Comparison of ENCODE assay signal across 2 cellular contexts in genomic region chr19:5891938-5892771, GRCh38.
A peak's percentile ranks its signal among the peaks of the same experiment; 100 is the strongest.
TF ChIP-seq lines count a peak whose summit lies in the region.

No MANE protein-coding gene starts in this region.

TF ChIP-seq in A549, 52 proteins besides CTCF, POLR2A, EP300 and RAD21 (continued from another document):
- TF ChIP-seq, protein P1, sequence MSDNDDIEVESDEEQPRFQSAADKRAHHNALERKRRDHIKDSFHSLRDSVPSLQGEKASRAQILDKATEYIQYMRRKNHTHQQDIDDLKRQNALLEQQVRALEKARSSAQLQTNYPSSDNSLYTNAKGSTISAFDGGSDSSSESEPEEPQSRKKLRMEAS (IDR thresholded peaks at IDR 0.05): no peak
- TF ChIP-seq SMC3 (IDR thresholded peaks at IDR 0.05) (peak; percentile 76), FOXS1 (CRISPR knock-in tag; IDR thresholded peaks at IDR 0.05) (no peak)

TF ChIP-seq in SK-N-SH treated with all-trans-retinoic acid at 6 μM for 48 hours, 23 proteins besides CTCF, POLR2A, EP300 and RAD21 (continued from another document):
- TF ChIP-seq, protein P2, sequence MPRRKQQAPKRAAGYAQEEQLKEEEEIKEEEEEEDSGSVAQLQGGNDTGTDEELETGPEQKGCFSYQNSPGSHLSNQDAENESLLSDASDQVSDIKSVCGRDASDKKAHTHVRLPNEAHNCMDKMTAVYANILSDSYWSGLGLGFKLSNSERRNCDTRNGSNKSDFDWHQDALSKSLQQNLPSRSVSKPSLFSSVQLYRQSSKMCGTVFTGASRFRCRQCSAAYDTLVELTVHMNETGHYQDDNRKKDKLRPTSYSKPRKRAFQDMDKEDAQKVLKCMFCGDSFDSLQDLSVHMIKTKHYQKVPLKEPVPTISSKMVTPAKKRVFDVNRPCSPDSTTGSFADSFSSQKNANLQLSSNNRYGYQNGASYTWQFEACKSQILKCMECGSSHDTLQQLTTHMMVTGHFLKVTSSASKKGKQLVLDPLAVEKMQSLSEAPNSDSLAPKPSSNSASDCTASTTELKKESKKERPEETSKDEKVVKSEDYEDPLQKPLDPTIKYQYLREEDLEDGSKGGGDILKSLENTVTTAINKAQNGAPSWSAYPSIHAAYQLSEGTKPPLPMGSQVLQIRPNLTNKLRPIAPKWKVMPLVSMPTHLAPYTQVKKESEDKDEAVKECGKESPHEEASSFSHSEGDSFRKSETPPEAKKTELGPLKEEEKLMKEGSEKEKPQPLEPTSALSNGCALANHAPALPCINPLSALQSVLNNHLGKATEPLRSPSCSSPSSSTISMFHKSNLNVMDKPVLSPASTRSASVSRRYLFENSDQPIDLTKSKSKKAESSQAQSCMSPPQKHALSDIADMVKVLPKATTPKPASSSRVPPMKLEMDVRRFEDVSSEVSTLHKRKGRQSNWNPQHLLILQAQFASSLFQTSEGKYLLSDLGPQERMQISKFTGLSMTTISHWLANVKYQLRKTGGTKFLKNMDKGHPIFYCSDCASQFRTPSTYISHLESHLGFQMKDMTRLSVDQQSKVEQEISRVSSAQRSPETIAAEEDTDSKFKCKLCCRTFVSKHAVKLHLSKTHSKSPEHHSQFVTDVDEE (CRISPR knock-in tag; IDR thresholded peaks at IDR 0.05): no peak
- TF ChIP-seq RARB (CRISPR knock-in tag; IDR thresholded peaks at IDR 0.05): no peak
